In the genomic region with DNA sequence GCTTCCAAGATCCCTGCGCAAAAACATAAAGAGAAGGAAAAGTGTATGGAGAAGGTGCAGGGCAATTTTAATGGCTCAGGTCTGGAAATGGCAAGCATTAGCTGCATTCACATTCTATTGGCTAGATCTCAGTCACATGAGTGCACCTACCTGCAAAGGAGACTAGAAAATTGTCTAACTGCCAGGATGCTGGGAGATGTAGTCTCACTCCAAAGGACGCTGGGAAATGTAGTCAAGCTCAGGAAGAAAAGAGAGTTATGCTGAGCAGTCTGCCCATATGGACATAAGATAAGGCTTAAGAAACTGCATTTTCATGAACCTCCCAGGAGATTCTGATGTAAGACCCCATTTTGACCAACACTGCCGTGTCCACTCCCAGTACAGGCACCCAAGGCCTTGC, we compare ENCODE assay signal across 8 cellular contexts. TPM values are rescaled to one million over a fixed set of nuclear protein-coding genes. Genes with fewer than 3 reads are reported as not detected.
DNase-seq lines count a peak whose midpoint lies in the region; ATAC-seq and TF ChIP-seq lines count a peak whose summit lies in the region.

No MANE protein-coding gene starts in this region.

- H3K4me3 ChIP-seq in LNCaP clone FGC (ENCODE audit: low read depth, low read length) = no peak overlapping the region
- no peak overlapping the region for H3K4me3 ChIP-seq in aorta (ENCODE audit: low read length in 2 of 2)

- intact Hi-C loops in aorta (cut with DNase I) = loop anchor here in 1 of 2 donors (10.0 kb wide), 1 partner anchor 389 kb away; no protein-coding TSS in a partner anchor
- intact Hi-C loops in CD14-positive monocyte (cut with micrococcal nuclease) = no loop called here

- H3K36me3 ChIP-seq in aorta (ENCODE audit: control insufficient read depth in 1 of 2, insufficient read depth in 2 of 2, low read length in 1 of 2) = no peaks in the 10 kb centered on the region

- H3K27ac Mint-ChIP-seq in CD14-positive monocyte = no peak overlapping the region

- WGBS in aorta, 2 donors = 87 to 93% methylated on average over 3 of the region's 3 CpGs

- peaks cover 18 to 33% (median 26%) of the 10 kb centered on the region in 3 donors for H3K27me3 Mint-ChIP-seq in CD14-positive monocyte (ENCODE audit: low read depth in 3 of 3)

- ATAC-seq in GM21526 (IDR thresholded peaks at IDR 0.05; ENCODE audit: low FRiP score, unreplicated experiment) (peak; percentile 48), aorta (ENCODE audit: low FRiP score) (no peak)

- H3K9me3 ChIP-seq in aorta (ENCODE audit: control insufficient read depth, low read length) = no peaks in the 10 kb centered on the region

- H3K4me1 Mint-ChIP-seq in CD14-positive monocyte = peaks cover 4% of the 10 kb centered on the region

- no peaks in the 10 kb centered on the region for H3K27me3 ChIP-seq in aorta (ENCODE audit: control insufficient read depth in 1 of 2, insufficient read depth in 2 of 2, low read length in 1 of 2)

- H3K4me1 ChIP-seq in aorta (ENCODE audit: control insufficient read depth in 1 of 2, insufficient read depth in 2 of 2, low read length in 2 of 2) = no peaks in the 10 kb centered on the region

- H3K4me3 Mint-ChIP-seq in CD14-positive monocyte = no peak overlapping the region

- no peaks in the 10 kb centered on the region for H3K36me3 Mint-ChIP-seq in CD14-positive monocyte

- H3K9me3 Mint-ChIP-seq in CD14-positive monocyte = no peaks in the 10 kb centered on the region

- no peak for TF ChIP-seq CTCF in LNCaP clone FGC (IDR thresholded peaks at IDR 0.05; ENCODE audit: control insufficient read depth, extremely low read depth, insufficient read depth)
- no peak for TF ChIP-seq CTCF in CD14-positive monocyte (IDR thresholded peaks at IDR 0.05)

- peak; percentile 56 for DNase-seq in ELR (ENCODE audit: low read depth)
- DNase-seq in LNCaP clone FGC (ENCODE audit: low read depth) = peak; percentile 54
- DNase-seq in dermis blood vessel endothelial cell = peak; percentile 44
- DNase-seq in hypothalamus (lab: John Stamatoyannopoulos, UW) = no peak
- DNase-seq in foreskin melanocyte = no peak
- DNase-seq in aorta = no peak
- no peak for DNase-seq in CD14-positive monocyte (ENCODE audit: low spot score)

- no peak overlapping the region for H3K27ac ChIP-seq in aorta (ENCODE audit: low read depth in 1 of 2, low read length in 2 of 2)

RNA-seq across cellular contexts. Expression of gene KLHL29, which starts 9.5 kb away (rescaled TPM):
- 3.7 and 5.8 TPM in 2 replicates for total RNA-seq in dermis blood vessel endothelial cell
- 10 to 100 TPM; 11.4 to 13.4 TPM for total RNA-seq in aorta
- 1 to 10 TPM in 1 of 2 donors, under 1 TPM in 1; 0.75 to 4.9 TPM for polyA plus RNA-seq in aorta
- polyA plus RNA-seq in CD14-positive monocyte = not detected

Comparison
In these comparisons a context has a peak if more than half of its experiments do, and no peak if none do; other contexts are left out.
1. DNase-seq: peak in ELR (single experiment), LNCaP clone FGC (single experiment) and dermis blood vessel endothelial cell (single experiment); none in hypothalamus (0 of 51), foreskin melanocyte (single experiment), aorta (0 of 2) and CD14-positive monocyte (single experiment).